In genomic region chr18:67633939-67634338, GRCh38 we compare ENCODE assay signal across 3 cellular contexts.
TF ChIP-seq lines count a peak whose summit lies in the region.

No MANE protein-coding gene starts in this region.

TF ChIP-seq in HepG2, 621 proteins besides CTCF, POLR2A, EP300 and RAD21 (continued from another document):
- no peak for TF ChIP-seq ZBED4 (CRISPR knock-in tag; IDR thresholded peaks at IDR 0.05; ENCODE audit: borderline replicate concordance)

TF ChIP-seq in WTC11, 78 proteins besides CTCF, POLR2A, EP300 and RAD21 (continued from another document and continues in another):
- TF ChIP-seq ZNF317 (CRISPR knock-in tag; IDR thresholded peaks at IDR 0.05; ENCODE audit: borderline replicate concordance, low read depth) (no peak), E2F5 (CRISPR knock-in tag; IDR thresholded peaks at IDR 0.05) (no peak), HMGXB4 (CRISPR knock-in tag; IDR thresholded peaks at IDR 0.05) (no peak), ZSCAN18 (CRISPR knock-in tag; IDR thresholded peaks at IDR 0.05) (no peak), GABPB1 (CRISPR knock-in tag; IDR thresholded peaks at IDR 0.05) (no peak), ZNF423 (CRISPR knock-in tag; IDR thresholded peaks at IDR 0.05) (no peak), CDX4 (CRISPR knock-in tag; IDR thresholded peaks at IDR 0.05; ENCODE audit: borderline replicate concordance) (no peak), TCF7 (CRISPR knock-in tag; IDR thresholded peaks at IDR 0.05; ENCODE audit: low read depth) (no peak), NFE2L1 (CRISPR knock-in tag; IDR thresholded peaks at IDR 0.05) (no peak), SMAD4 (CRISPR knock-in tag; IDR thresholded peaks at IDR 0.05) (no peak), NFYB (CRISPR knock-in tag; conservative IDR thresholded peaks at IDR 0.05; ENCODE audit: low read depth) (no peak), FOXP4 (CRISPR knock-in tag; IDR thresholded peaks at IDR 0.05) (no peak), SP1 (CRISPR knock-in tag; conservative IDR thresholded peaks at IDR 0.05) (no peak), ZNF532 (CRISPR knock-in tag; IDR thresholded peaks at IDR 0.05; ENCODE audit: borderline replicate concordance) (no peak)

TF ChIP-seq in neural cell, 6 proteins besides CTCF, POLR2A, EP300 and RAD21 (continued from another document):
- TF ChIP-seq REST (IDR thresholded peaks at IDR 0.05; ENCODE audit: borderline replicate concordance) (no peak), TAF1 (IDR thresholded peaks at IDR 0.05; ENCODE audit: low read depth) (no peak)
